21 cellular contexts compared by ENCODE assay signal in genomic region chr3:184441202-184441900, GRCh38.
DNase-seq lines count a peak whose midpoint lies in the region; ATAC-seq and TF ChIP-seq lines count a peak whose summit lies in the region.
"Had no signal": no experiment of that assay in that cellular context is flagged by ENCODE, and none has a peak within 500 bp of the region (broad histone marks: within the 10 kb centered on the region; RNA-seq: fewer than 3 reads in every experiment).

No MANE protein-coding gene starts in this region.

- H3K27ac Mint-ChIP-seq in activated naive CD8-positive, alpha-beta T cell treated with anti-CD3 and anti-CD28 coated beads, Interleukin-2, amount 10 ng/mL, durations not matched to agents 7 days and 5 days: no peak overlapping the region
- no peak overlapping the region for H3K27ac Mint-ChIP-seq in activated naive CD8-positive, alpha-beta T cell treated with anti-CD3 and anti-CD28 coated beads for 36 hours
- H3K27ac Mint-ChIP-seq in WTC11: peak overlapping the region; percentile 42; the same call in 1 of the 2 replicates
- H3K27ac Mint-ChIP-seq in type B pancreatic cell: peak overlapping the region; percentile 78

- CTCF ChIA-PET in WTC11 (lab: Charles Lee): no interaction called here

- no peaks in the 10 kb centered on the region for H3K36me3 Mint-ChIP-seq in activated naive CD8-positive, alpha-beta T cell treated with anti-CD3 and anti-CD28 coated beads, Interleukin-2, amount 10 ng/mL, durations not matched to agents 7 days and 5 days
- H3K36me3 Mint-ChIP-seq in activated naive CD8-positive, alpha-beta T cell treated with anti-CD3 and anti-CD28 coated beads for 36 hours: no peaks in the 10 kb centered on the region
- H3K36me3 Mint-ChIP-seq in WTC11 (no peaks in the 10 kb centered on the region), type B pancreatic cell (no peaks in the 10 kb centered on the region)

- POLR2A ChIA-PET in activated naive CD8-positive, alpha-beta T cell treated with anti-CD3 and anti-CD28 coated beads, Interleukin-2, amount 10 ng/mL, durations not matched to agents 7 days and 5 days (lab: Charles Lee): no interaction called here
- POLR2A ChIA-PET in WTC11 (lab: Charles Lee): no interaction called here

- DNase-seq in activated naive CD8-positive, alpha-beta T cell treated with anti-CD3 and anti-CD28 coated beads, Interleukin-2, amount 10 ng/mL, durations not matched to agents 7 days and 5 days: no peak
- DNase-seq in activated naive CD8-positive, alpha-beta T cell treated with anti-CD3 and anti-CD28 coated beads for 36 hours: no peak
- DNase-seq in WTC11 (ENCODE audit: low spot score) (no peak), islet precursor cell (peak; percentile 93), type B pancreatic cell (ENCODE audit: extremely low spot score, unreplicated experiment) (no peak), anterior cingulate cortex (lab: John Stamatoyannopoulos, UW) (no peak), cortex of kidney (lab: John Stamatoyannopoulos, UW) (no peak)
- no peak for DNase-seq in stimulated activated CD4-positive, alpha-beta T cell treated with anti-CD3 and anti-CD28 coated beads, Interleukin-1b, Interleukin-23, amount 100 ng/mL, for 48 hours
- DNase-seq: C1 segment of cervical spinal cord; DND-41; GDM1; GM23248; MM.1S; NCI-H1105 treated with DMSO at 0.1 percent for 48 hours; NCI-H187 treated with DMSO at 0.1 percent for 48 hours; NCI-H2171; NCI-H446 treated with DMSO at 0.1 percent for 48 hours; NK-92 treated with Interleukin-12 subunit alpha and Interleukin-12 subunit beta, amount 100 ng/mL, for 24 hours; PC-3; SJCRH30 had no signal

- peak; percentile 66 for ATAC-seq in activated naive CD8-positive, alpha-beta T cell treated with anti-CD3 and anti-CD28 coated beads, Interleukin-2, amount 10 ng/mL, durations not matched to agents 7 days and 5 days (ENCODE audit: low read depth)
- peak; percentile 51 for ATAC-seq in WTC11
- ATAC-seq: GM12878, PC-3 had no signal

- H3K4me3 Mint-ChIP-seq in activated naive CD8-positive, alpha-beta T cell treated with anti-CD3 and anti-CD28 coated beads, Interleukin-2, amount 10 ng/mL, durations not matched to agents 7 days and 5 days: no peak overlapping the region
- H3K4me3 Mint-ChIP-seq in activated naive CD8-positive, alpha-beta T cell treated with anti-CD3 and anti-CD28 coated beads for 36 hours: no peak overlapping the region
- H3K4me3 Mint-ChIP-seq in WTC11 (no peak overlapping the region), type B pancreatic cell (no peak overlapping the region)

- TF ChIP-seq CTCF in WTC11 (IDR thresholded peaks at IDR 0.05) (no peak), type B pancreatic cell (conservative IDR thresholded peaks at IDR 0.05) (no peak)

- H3K9me3 Mint-ChIP-seq in activated naive CD8-positive, alpha-beta T cell treated with anti-CD3 and anti-CD28 coated beads, Interleukin-2, amount 10 ng/mL, durations not matched to agents 7 days and 5 days: peaks cover 3% of the 10 kb centered on the region
- H3K9me3 Mint-ChIP-seq in activated naive CD8-positive, alpha-beta T cell treated with anti-CD3 and anti-CD28 coated beads for 36 hours: peaks cover 5% of the 10 kb centered on the region
- H3K9me3 Mint-ChIP-seq in WTC11 (peaks cover 5% of the 10 kb centered on the region), type B pancreatic cell (peaks cover 5% of the 10 kb centered on the region)

- peaks cover 6% of the 10 kb centered on the region for H3K27me3 Mint-ChIP-seq in activated naive CD8-positive, alpha-beta T cell treated with anti-CD3 and anti-CD28 coated beads, Interleukin-2, amount 10 ng/mL, durations not matched to agents 7 days and 5 days
- H3K27me3 Mint-ChIP-seq in activated naive CD8-positive, alpha-beta T cell treated with anti-CD3 and anti-CD28 coated beads for 36 hours: peaks cover 6% of the 10 kb centered on the region
- H3K27me3 Mint-ChIP-seq in WTC11 (ENCODE audit: low read depth): no peaks in the 10 kb centered on the region
- H3K27me3 Mint-ChIP-seq in type B pancreatic cell: peaks cover 6% of the 10 kb centered on the region

- peaks cover 3% of the 10 kb centered on the region for H3K4me1 Mint-ChIP-seq in activated naive CD8-positive, alpha-beta T cell treated with anti-CD3 and anti-CD28 coated beads, Interleukin-2, amount 10 ng/mL, durations not matched to agents 7 days and 5 days
- H3K4me1 Mint-ChIP-seq in activated naive CD8-positive, alpha-beta T cell treated with anti-CD3 and anti-CD28 coated beads for 36 hours: peaks cover 6% of the 10 kb centered on the region
- H3K4me1 Mint-ChIP-seq in WTC11: peaks cover 8% of the 10 kb centered on the region
- peaks cover 12% of the 10 kb centered on the region for H3K4me1 Mint-ChIP-seq in type B pancreatic cell (ENCODE audit: unreplicated experiment)

TF ChIP-seq in WTC11, 78 proteins besides CTCF, POLR2A, EP300 and RAD21:
- TF ChIP-seq NR3C1 (CRISPR knock-in tag; conservative IDR thresholded peaks at IDR 0.05; ENCODE audit: low read depth): no peak
- no peak for TF ChIP-seq NFATC4 (CRISPR knock-in tag; IDR thresholded peaks at IDR 0.05)
- no peak for TF ChIP-seq ZNF121 (CRISPR knock-in tag; IDR thresholded peaks at IDR 0.05)
- TF ChIP-seq CBFB (CRISPR knock-in tag; IDR thresholded peaks at IDR 0.05; ENCODE audit: low read depth): no peak

Comparison
In these comparisons a context has a peak if more than half of its experiments do, and no peak if none do; other contexts are left out.
1. H3K27ac Mint-ChIP-seq: peak in WTC11 (single experiment) and type B pancreatic cell (single experiment); none in activated naive CD8-positive, alpha-beta T cell treated with anti-CD3 and anti-CD28 coated beads, Interleukin-2, amount 10 ng/mL, durations not matched to agents 7 days and 5 days (single experiment) and activated naive CD8-positive, alpha-beta T cell treated with anti-CD3 and anti-CD28 coated beads for 36 hours (single experiment).